ENCODE assay signal across 24 cellular contexts in the genomic region with DNA sequence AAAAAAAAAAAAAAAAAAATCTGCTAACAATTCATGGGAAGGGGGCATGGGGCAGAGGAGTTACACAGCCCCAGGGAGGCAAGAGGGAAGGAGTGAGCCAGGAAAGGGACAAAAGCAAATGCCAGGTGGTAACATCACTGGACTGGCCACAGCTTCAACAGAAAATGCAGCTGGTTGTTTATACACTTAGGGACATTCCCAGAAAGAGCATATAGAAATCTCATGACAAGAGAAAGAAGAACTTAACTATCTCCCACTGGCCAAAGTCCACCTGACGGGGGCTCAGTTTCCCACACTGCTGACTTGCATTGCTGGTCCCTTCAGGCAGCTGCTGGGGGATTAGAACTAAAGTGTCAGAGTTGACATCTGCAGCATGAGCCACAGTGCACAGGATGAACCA. TPM values are rescaled to one million over a fixed set of nuclear protein-coding genes. Genes with fewer than 3 reads are reported as not detected.
DNase-seq lines count a peak whose midpoint lies in the region; ATAC-seq and TF ChIP-seq lines count a peak whose summit lies in the region.
"Had no signal": no experiment of that assay in that cellular context is flagged by ENCODE, and none has a peak within 500 bp of the region (broad histone marks: within the 10 kb centered on the region; RNA-seq: fewer than 3 reads in every experiment).

No MANE protein-coding gene starts in this region.

- no peak for TF ChIP-seq POLR2A in transverse colon (IDR thresholded peaks at IDR 0.05)

- ATAC-seq in activated CD8-positive, alpha-beta T cell treated with anti-CD3 and anti-CD28 coated beads for 36 hours: peak; percentile 17
- no peak for ATAC-seq in activated CD8-positive, alpha-beta T cell treated with anti-CD3 and anti-CD28 coated beads, Interleukin-2, amount 10 ng/mL, durations not matched to agents 7 days and 5 days
- ATAC-seq in GM19023 (IDR thresholded peaks at IDR 0.05; ENCODE audit: unreplicated experiment): peak; percentile 60
- no peak for ATAC-seq in natural killer cell
- ATAC-seq in HG03457 (IDR thresholded peaks at IDR 0.05; ENCODE audit: unreplicated experiment): no peak
- ATAC-seq: Panc1 had no signal

- no peaks in the 10 kb centered on the region for H3K9me3 ChIP-seq in transverse colon

- no peaks in the 10 kb centered on the region for H3K27me3 Mint-ChIP-seq in activated CD8-positive, alpha-beta T cell treated with anti-CD3 and anti-CD28 coated beads for 36 hours
- no peaks in the 10 kb centered on the region for H3K27me3 Mint-ChIP-seq in activated CD8-positive, alpha-beta T cell treated with anti-CD3 and anti-CD28 coated beads, Interleukin-2, amount 10 ng/mL, durations not matched to agents 7 days and 5 days (ENCODE audit: low read depth)
- no peaks in the 10 kb centered on the region for H3K27me3 Mint-ChIP-seq in activated CD4-positive, alpha-beta memory T cell treated with anti-CD3 and anti-CD28 coated beads for 36 hours
- no peaks in the 10 kb centered on the region for H3K27me3 Mint-ChIP-seq in natural killer cell (ENCODE audit: low read depth in 2 of 2)
- H3K27me3 Mint-ChIP-seq: CD4-positive, CD25-positive, alpha-beta regulatory T cell had no signal

- no peak overlapping the region for H3K4me3 ChIP-seq in transverse colon
- H3K4me3 ChIP-seq: BLaER1 had no signal

- no peak for DNase-seq in activated CD8-positive, alpha-beta T cell treated with anti-CD3 and anti-CD28 coated beads for 36 hours
- DNase-seq in activated CD8-positive, alpha-beta T cell treated with anti-CD3 and anti-CD28 coated beads, Interleukin-2, amount 10 ng/mL, durations not matched to agents 7 days and 5 days: no peak
- DNase-seq in activated CD4-positive, alpha-beta memory T cell treated with anti-CD3 and anti-CD28 coated beads for 36 hours: no peak
- DNase-seq in natural killer cell (no peak), MV-4-11 (lab: John Stamatoyannopoulos, UW) (no peak), transverse colon (no peak)
- DNase-seq: CD4-positive, CD25-positive, alpha-beta regulatory T cell; HCEC 1CT; IMR-90; KG1; MM.1S; NCI-H1048; NCI-H1417; NCI-H1694; NCI-H2029 treated with DMSO at 0.1 percent for 48 hours; NCI-H69; SHP77 had no signal

- H3K27ac ChIP-seq in transverse colon: no peak overlapping the region
- H3K27ac ChIP-seq: BLaER1, RWPE1 had no signal

- intact Hi-C loops in activated CD8-positive, alpha-beta T cell treated with anti-CD3 and anti-CD28 coated beads for 36 hours (cut with micrococcal nuclease): no loop called here
- intact Hi-C loops in activated CD4-positive, alpha-beta memory T cell treated with anti-CD3 and anti-CD28 coated beads for 36 hours (cut with micrococcal nuclease): no loop called here
- intact Hi-C loops in natural killer cell (cut with micrococcal nuclease) (no loop called here), transverse colon (cut with DNase I; ENCODE audit: low total_unique reads) (no loop called here)

- no peak for TF ChIP-seq CTCF in activated CD8-positive, alpha-beta T cell treated with anti-CD3 and anti-CD28 coated beads for 36 hours (IDR thresholded peaks at IDR 0.05)
- TF ChIP-seq CTCF in natural killer cell (IDR thresholded peaks at IDR 0.05): no peak
- no peak for TF ChIP-seq CTCF in transverse colon (IDR thresholded peaks at IDR 0.05)

- H3K36me3 ChIP-seq in transverse colon: no peaks in the 10 kb centered on the region

- in situ Hi-C loops in transverse colon (cut with MboI; ENCODE audit: low pct_ligation_motif_present in 1 of 4, low pct_unique_long_range_greater_than_20kb in 1 of 4, low sequenced_read_pairs in 3 of 4): no loop called here

- no peak overlapping the region for H3K27ac Mint-ChIP-seq in activated CD8-positive, alpha-beta T cell treated with anti-CD3 and anti-CD28 coated beads for 36 hours
- H3K27ac Mint-ChIP-seq in activated CD8-positive, alpha-beta T cell treated with anti-CD3 and anti-CD28 coated beads, Interleukin-2, amount 10 ng/mL, durations not matched to agents 7 days and 5 days: no peak overlapping the region
- peak overlapping the region; percentile 11 for H3K27ac Mint-ChIP-seq in activated CD4-positive, alpha-beta memory T cell treated with anti-CD3 and anti-CD28 coated beads for 36 hours
- peak overlapping the region; percentile 15 to 70 for H3K27ac Mint-ChIP-seq in natural killer cell

- H3K4me1 ChIP-seq in transverse colon: no peaks in the 10 kb centered on the region

- WGBS in transverse colon (ENCODE audit: low coverage in 1 of 2), 2 donors: 80 to 100% methylated on average over 1 of the region's 1 CpG

- H3K27me3 ChIP-seq in transverse colon: no peaks in the 10 kb centered on the region
- H3K27me3 ChIP-seq: BLaER1 had no signal

- no peak overlapping the region for H3K4me3 Mint-ChIP-seq in activated CD8-positive, alpha-beta T cell treated with anti-CD3 and anti-CD28 coated beads for 36 hours
- no peak overlapping the region for H3K4me3 Mint-ChIP-seq in activated CD8-positive, alpha-beta T cell treated with anti-CD3 and anti-CD28 coated beads, Interleukin-2, amount 10 ng/mL, durations not matched to agents 7 days and 5 days
- no peak overlapping the region for H3K4me3 Mint-ChIP-seq in activated CD4-positive, alpha-beta memory T cell treated with anti-CD3 and anti-CD28 coated beads for 36 hours
- no peak overlapping the region for H3K4me3 Mint-ChIP-seq in natural killer cell
- H3K4me3 Mint-ChIP-seq: CD4-positive, CD25-positive, alpha-beta regulatory T cell had no signal

- peaks cover 16% of the 10 kb centered on the region for H3K4me1 Mint-ChIP-seq in activated CD8-positive, alpha-beta T cell treated with anti-CD3 and anti-CD28 coated beads for 36 hours (ENCODE audit: low read depth)
- H3K4me1 Mint-ChIP-seq in activated CD8-positive, alpha-beta T cell treated with anti-CD3 and anti-CD28 coated beads, Interleukin-2, amount 10 ng/mL, durations not matched to agents 7 days and 5 days (ENCODE audit: low read depth): peaks cover 10% of the 10 kb centered on the region
- H3K4me1 Mint-ChIP-seq in activated CD4-positive, alpha-beta memory T cell treated with anti-CD3 and anti-CD28 coated beads for 36 hours (ENCODE audit: low read depth): peaks cover 27% of the 10 kb centered on the region
- H3K4me1 Mint-ChIP-seq in natural killer cell: peaks cover 27 to 40% of the 10 kb centered on the region in 2 donors

- H3K36me3 Mint-ChIP-seq in activated CD8-positive, alpha-beta T cell treated with anti-CD3 and anti-CD28 coated beads for 36 hours (ENCODE audit: low read depth): peaks cover 59% of the 10 kb centered on the region
- peaks cover 57% of the 10 kb centered on the region for H3K36me3 Mint-ChIP-seq in activated CD8-positive, alpha-beta T cell treated with anti-CD3 and anti-CD28 coated beads, Interleukin-2, amount 10 ng/mL, durations not matched to agents 7 days and 5 days (ENCODE audit: low read depth)
- H3K36me3 Mint-ChIP-seq in activated CD4-positive, alpha-beta memory T cell treated with anti-CD3 and anti-CD28 coated beads for 36 hours: peaks cover 63% of the 10 kb centered on the region
- H3K36me3 Mint-ChIP-seq in natural killer cell: peaks cover 8% of the 10 kb centered on the region

- H3K9me3 Mint-ChIP-seq in activated CD8-positive, alpha-beta T cell treated with anti-CD3 and anti-CD28 coated beads for 36 hours: no peaks in the 10 kb centered on the region
- H3K9me3 Mint-ChIP-seq in activated CD8-positive, alpha-beta T cell treated with anti-CD3 and anti-CD28 coated beads, Interleukin-2, amount 10 ng/mL, durations not matched to agents 7 days and 5 days (ENCODE audit: insufficient read depth): no peaks in the 10 kb centered on the region
- H3K9me3 Mint-ChIP-seq in activated CD4-positive, alpha-beta memory T cell treated with anti-CD3 and anti-CD28 coated beads for 36 hours: no peaks in the 10 kb centered on the region
- H3K9me3 Mint-ChIP-seq in natural killer cell: no peaks in the 10 kb centered on the region

- CTCF ChIA-PET in activated CD8-positive, alpha-beta T cell treated with anti-CD3 and anti-CD28 coated beads for 36 hours (lab: Charles Lee): interaction anchor here (0.8 kb wide), 1 partner anchor 10 kb away, joined by 3 read pairs; no protein-coding TSS in a partner anchor
- CTCF ChIA-PET in activated CD8-positive, alpha-beta T cell treated with anti-CD3 and anti-CD28 coated beads, Interleukin-2, amount 10 ng/mL, durations not matched to agents 7 days and 5 days (lab: Charles Lee): interaction anchor here (1.0 to 1.2 kb wide), 2 partner anchors 26 to 61 kb away, joined by 4 read pairs; no protein-coding TSS in a partner anchor
- CTCF ChIA-PET in activated CD4-positive, alpha-beta memory T cell treated with anti-CD3 and anti-CD28 coated beads for 36 hours (lab: Charles Lee): interaction anchor here (0.7 kb wide), 1 partner anchor 111 kb away, joined by 3 read pairs; no protein-coding TSS in a partner anchor

- TF ChIP-seq EP300 in transverse colon (IDR thresholded peaks at IDR 0.05; ENCODE audit: low read depth): no peak

- POLR2A ChIA-PET in activated CD8-positive, alpha-beta T cell treated with anti-CD3 and anti-CD28 coated beads for 36 hours (lab: Charles Lee): interaction anchor here (0.7 to 0.9 kb wide), 3 partner anchors 8 to 93 kb away, joined by 3 to 4 read pairs (median 4); no protein-coding TSS in a partner anchor
- POLR2A ChIA-PET in activated CD8-positive, alpha-beta T cell treated with anti-CD3 and anti-CD28 coated beads, Interleukin-2, amount 10 ng/mL, durations not matched to agents 7 days and 5 days (lab: Charles Lee): interaction anchor here (0.9 to 1.2 kb wide), 2 partner anchors 10 to 11 kb away, joined by 3 read pairs; no protein-coding TSS in a partner anchor
- POLR2A ChIA-PET in activated CD4-positive, alpha-beta memory T cell treated with anti-CD3 and anti-CD28 coated beads for 36 hours (lab: Charles Lee): interaction anchor here (1.6 kb wide), 1 partner anchor 9 kb away, joined by 8 read pairs; no protein-coding TSS in a partner anchor

RNA-seq across cellular contexts. Expression of a gene that starts 14.8 kb away (rescaled TPM):
- total RNA-seq in activated CD8-positive, alpha-beta T cell treated with anti-CD3 and anti-CD28 coated beads for 36 hours: 10 to 100 TPM; 29.1 to 29.7 TPM
- 10 to 100 TPM; 17.3 to 19.6 TPM for total RNA-seq in activated CD8-positive, alpha-beta T cell treated with anti-CD3 and anti-CD28 coated beads, Interleukin-2, amount 10 ng/mL, durations not matched to agents 7 days and 5 days
- total RNA-seq in activated CD4-positive, alpha-beta memory T cell treated with anti-CD3 and anti-CD28 coated beads for 36 hours: 10 to 100 TPM; 86.9 to 90.7 TPM
- total RNA-seq in natural killer cell: 10 to 100 TPM; 18.2 to 51.2 (median 24.8) TPM
- total RNA-seq in transverse colon: 1 to 10 TPM in 2 of 4 donors, not detected in 2; 1.2 to 3.3 TPM
- total RNA-seq: IMR-90, NCI-H460, OCI-LY7 had no signal

Comparison
In these comparisons a context has a peak if more than half of its experiments do, and no peak if none do; other contexts are left out.
1. ATAC-seq: peak in activated CD8-positive, alpha-beta T cell treated with anti-CD3 and anti-CD28 coated beads for 36 hours (single experiment) and GM19023 (single experiment); none in activated CD8-positive, alpha-beta T cell treated with anti-CD3 and anti-CD28 coated beads, Interleukin-2, amount 10 ng/mL, durations not matched to agents 7 days and 5 days (single experiment), natural killer cell (0 of 3) and HG03457 (single experiment).
2. H3K27ac Mint-ChIP-seq: peak in activated CD4-positive, alpha-beta memory T cell treated with anti-CD3 and anti-CD28 coated beads for 36 hours (single experiment) and natural killer cell (2 of 2); none in activated CD8-positive, alpha-beta T cell treated with anti-CD3 and anti-CD28 coated beads for 36 hours (single experiment) and activated CD8-positive, alpha-beta T cell treated with anti-CD3 and anti-CD28 coated beads, Interleukin-2, amount 10 ng/mL, durations not matched to agents 7 days and 5 days (single experiment).
3. RNA of a gene that starts 14.8 kb away (total RNA-seq): 86.9 to 90.7 TPM in activated CD4-positive, alpha-beta memory T cell treated with anti-CD3 and anti-CD28 coated beads for 36 hours, 29.1 to 29.7 TPM in activated CD8-positive, alpha-beta T cell treated with anti-CD3 and anti-CD28 coated beads for 36 hours, 18.2 to 51.2 TPM in natural killer cell and 17.3 to 19.6 TPM in activated CD8-positive, alpha-beta T cell treated with anti-CD3 and anti-CD28 coated beads, Interleukin-2, amount 10 ng/mL, durations not matched to agents 7 days and 5 days; 1.2 to 3.3 TPM in transverse colon; every median in the first group is over 4 times any median in the second.